In the genomic region with DNA sequence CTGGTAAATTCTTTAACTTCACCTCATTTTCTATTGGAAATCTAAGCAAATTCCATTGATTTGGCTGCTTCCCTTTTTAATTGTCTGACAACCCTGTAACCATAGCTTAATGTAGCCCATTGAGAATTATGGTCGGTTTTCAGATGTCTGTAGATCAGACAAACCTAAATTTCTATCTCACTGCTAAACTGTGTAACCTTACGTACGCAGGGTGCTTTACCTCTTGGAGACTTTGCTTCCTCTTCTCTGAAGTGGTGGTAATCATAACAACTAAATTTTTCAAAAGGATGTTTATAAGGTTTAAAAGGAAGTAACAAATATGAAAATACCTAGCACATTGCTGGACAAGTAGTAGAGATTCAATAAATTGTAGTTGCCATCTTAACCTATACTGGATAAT, we compare ENCODE assay signal across 31 cellular contexts.
"Had no signal": no experiment of that assay in that cellular context is flagged by ENCODE, and none has a peak within 500 bp of the region (broad histone marks: within the 10 kb centered on the region; RNA-seq: fewer than 3 reads in every experiment).

No MANE protein-coding gene starts in this region.

- H3K4me3 ChIP-seq: gastrocnemius medialis, left lung, lower lobe of right lung, ovary, prostate gland, skin epidermis, uterus had no signal

- H3K9me3 ChIP-seq: gastrocnemius medialis, left lung, lower lobe of right lung, ovary, prostate gland, uterus had no signal

- H3K4me3 Mint-ChIP-seq: activated CD4-positive, alpha-beta T cell treated with anti-CD3 and anti-CD28 coated beads, Interleukin-2, amount 10 ng/mL, durations not matched to agents 7 days and 5 days; activated CD8-positive, alpha-beta memory T cell treated with anti-CD3 and anti-CD28 coated beads, Interleukin-2, amount 10 ng/mL, durations not matched to agents 7 days and 5 days; activated CD8-positive, alpha-beta T cell treated with anti-CD3 and anti-CD28 coated beads, Interleukin-2, amount 10 ng/mL, durations not matched to agents 7 days and 5 days; activated naive CD8-positive, alpha-beta T cell treated with anti-CD3 and anti-CD28 coated beads, Interleukin-2, amount 10 ng/mL, durations not matched to agents 7 days and 5 days; effector memory CD8-positive, alpha-beta T cell; nephron progenitor cell; stimulated activated effector memory CD8-positive, alpha-beta T cell treated with anti-CD3 and anti-CD28 coated beads, Interleukin-12 subunit alpha, Interleukin-12 subunit beta, amount 100 ng/mL, for 72 hours; stimulated activated naive CD8-positive, alpha-beta T cell treated with anti-CD3 and anti-CD28 coated beads, Interleukin-15, amount 100 ng/mL, for 72 hours; type B pancreatic cell had no signal

- ATAC-seq: activated CD4-positive, CD25-positive, alpha-beta regulatory T cell treated with anti-CD3 and anti-CD28 coated beads, Interleukin-2, amount 50 U/mL, for 24 hours; activated CD8-positive, alpha-beta memory T cell treated with anti-CD3 and anti-CD28 coated beads, Interleukin-2, amount 10 ng/mL, durations not matched to agents 7 days and 5 days; activated CD8-positive, alpha-beta T cell treated with anti-CD3 and anti-CD28 coated beads, Interleukin-2, amount 10 ng/mL, durations not matched to agents 7 days and 5 days; effector memory CD8-positive, alpha-beta T cell; gastrocnemius medialis; left lung; lower lobe of right lung; stimulated activated effector memory CD8-positive, alpha-beta T cell treated with anti-CD3 and anti-CD28 coated beads, Interleukin-12 subunit alpha, Interleukin-12 subunit beta, amount 100 ng/mL, for 72 hours; stimulated activated naive CD8-positive, alpha-beta T cell treated with anti-CD3 and anti-CD28 coated beads, Interleukin-15, amount 100 ng/mL, for 72 hours had no signal

- H3K27me3 Mint-ChIP-seq: activated CD4-positive, alpha-beta T cell treated with anti-CD3 and anti-CD28 coated beads, Interleukin-2, amount 10 ng/mL, durations not matched to agents 7 days and 5 days; activated CD8-positive, alpha-beta memory T cell treated with anti-CD3 and anti-CD28 coated beads, Interleukin-2, amount 10 ng/mL, durations not matched to agents 7 days and 5 days; activated naive CD8-positive, alpha-beta T cell treated with anti-CD3 and anti-CD28 coated beads, Interleukin-2, amount 10 ng/mL, durations not matched to agents 7 days and 5 days; effector memory CD8-positive, alpha-beta T cell; stimulated activated naive CD8-positive, alpha-beta T cell treated with anti-CD3 and anti-CD28 coated beads, Interleukin-15, amount 100 ng/mL, for 72 hours; type B pancreatic cell had no signal

- H3K27ac Mint-ChIP-seq: activated CD4-positive, alpha-beta T cell treated with anti-CD3 and anti-CD28 coated beads, Interleukin-2, amount 10 ng/mL, durations not matched to agents 7 days and 5 days; activated CD8-positive, alpha-beta memory T cell treated with anti-CD3 and anti-CD28 coated beads, Interleukin-2, amount 10 ng/mL, durations not matched to agents 7 days and 5 days; activated CD8-positive, alpha-beta T cell treated with anti-CD3 and anti-CD28 coated beads, Interleukin-2, amount 10 ng/mL, durations not matched to agents 7 days and 5 days; activated naive CD8-positive, alpha-beta T cell treated with anti-CD3 and anti-CD28 coated beads, Interleukin-2, amount 10 ng/mL, durations not matched to agents 7 days and 5 days; effector memory CD8-positive, alpha-beta T cell; nephron progenitor cell; stimulated activated effector memory CD8-positive, alpha-beta T cell treated with anti-CD3 and anti-CD28 coated beads, Interleukin-12 subunit alpha, Interleukin-12 subunit beta, amount 100 ng/mL, for 72 hours; stimulated activated naive CD8-positive, alpha-beta T cell treated with anti-CD3 and anti-CD28 coated beads, Interleukin-15, amount 100 ng/mL, for 72 hours; type B pancreatic cell had no signal

- H3K4me1 Mint-ChIP-seq: nephron progenitor cell; stimulated activated effector memory CD8-positive, alpha-beta T cell treated with anti-CD3 and anti-CD28 coated beads, Interleukin-12 subunit alpha, Interleukin-12 subunit beta, amount 100 ng/mL, for 72 hours; stimulated activated naive CD8-positive, alpha-beta T cell treated with anti-CD3 and anti-CD28 coated beads, Interleukin-15, amount 100 ng/mL, for 72 hours had no signal

- DNase-seq: activated CD4-positive, alpha-beta T cell treated with anti-CD3 and anti-CD28 coated beads, Interleukin-2, amount 10 ng/mL, durations not matched to agents 7 days and 5 days; activated CD8-positive, alpha-beta memory T cell treated with anti-CD3 and anti-CD28 coated beads, Interleukin-2, amount 10 ng/mL, durations not matched to agents 7 days and 5 days; activated CD8-positive, alpha-beta T cell treated with anti-CD3 and anti-CD28 coated beads, Interleukin-2, amount 10 ng/mL, durations not matched to agents 7 days and 5 days; activated gamma-delta T cell treated with Interleukin-2 at 50 U/mL for 16 hours; activated naive CD8-positive, alpha-beta T cell treated with anti-CD3 and anti-CD28 coated beads, Interleukin-2, amount 10 ng/mL, durations not matched to agents 7 days and 5 days; amniotic stem cell; brain microvascular endothelial cell; cortex of kidney; effector memory CD8-positive, alpha-beta T cell; erythroblast; gastrocnemius medialis; glutamatergic neuron; left lung; lower lobe of right lung; mesendoderm; nephron progenitor cell; ovary; retina; stimulated activated CD4-positive, alpha-beta T cell treated with anti-CD3 and anti-CD28 coated beads, Interleukin-12 subunit alpha, Interleukin-12 subunit beta, amount 100 ng/mL, for 4 hours; stimulated activated CD4-positive, alpha-beta T cell treated with anti-CD3 and anti-CD28 coated beads, Interleukin-4, amount 100 ng/mL, for 1 hour; stimulated activated naive CD8-positive, alpha-beta T cell treated with anti-CD3 and anti-CD28 coated beads, Interleukin-15, amount 100 ng/mL, for 72 hours; substantia nigra; T-helper 1 cell; T-helper 9 cell; uterus had no signal

- H3K36me3 ChIP-seq: ovary, uterus had no signal

- H3K27ac ChIP-seq: brain microvascular endothelial cell, gastrocnemius medialis, left lung, lower lobe of right lung, ovary, prostate gland, uterus, VCaP had no signal

- H3K27me3 ChIP-seq: brain microvascular endothelial cell, gastrocnemius medialis, left lung, ovary, uterus had no signal

- H3K4me1 ChIP-seq: gastrocnemius medialis, lower lobe of right lung, prostate gland, uterus had no signal

- H3K9me3 Mint-ChIP-seq: activated CD4-positive, alpha-beta T cell treated with anti-CD3 and anti-CD28 coated beads, Interleukin-2, amount 10 ng/mL, durations not matched to agents 7 days and 5 days; activated naive CD8-positive, alpha-beta T cell treated with anti-CD3 and anti-CD28 coated beads, Interleukin-2, amount 10 ng/mL, durations not matched to agents 7 days and 5 days; effector memory CD8-positive, alpha-beta T cell; nephron progenitor cell; stimulated activated effector memory CD8-positive, alpha-beta T cell treated with anti-CD3 and anti-CD28 coated beads, Interleukin-12 subunit alpha, Interleukin-12 subunit beta, amount 100 ng/mL, for 72 hours; stimulated activated naive CD8-positive, alpha-beta T cell treated with anti-CD3 and anti-CD28 coated beads, Interleukin-15, amount 100 ng/mL, for 72 hours; type B pancreatic cell had no signal
